ENCODE assay signal across 16 cellular contexts in genomic region chr1:154727409-154727808, GRCh38.
"Had no signal": no experiment of that assay in that cellular context is flagged by ENCODE, and none has a peak within 500 bp of the region (broad histone marks: within the 10 kb centered on the region; RNA-seq: fewer than 3 reads in every experiment).

No MANE protein-coding gene starts in this region.

- H3K4me3 Mint-ChIP-seq: activated B cell treated with CpG ODN at 0.5 μM for 24 hours; activated CD8-positive, alpha-beta T cell treated with anti-CD3 and anti-CD28 coated beads for 36 hours; activated naive CD8-positive, alpha-beta T cell treated with anti-CD3 and anti-CD28 coated beads for 36 hours; activated T-cell treated with anti-CD3 and anti-CD28 coated beads, Interleukin-2, amount 50 U/mL, for 72 hours; T-helper 17 cell had no signal

- H3K36me3 Mint-ChIP-seq: activated naive CD8-positive, alpha-beta T cell treated with anti-CD3 and anti-CD28 coated beads for 36 hours had no signal

- H3K27ac Mint-ChIP-seq: activated B cell treated with CpG ODN at 0.5 μM for 24 hours; activated CD8-positive, alpha-beta T cell treated with anti-CD3 and anti-CD28 coated beads for 36 hours; activated naive CD8-positive, alpha-beta T cell treated with anti-CD3 and anti-CD28 coated beads for 36 hours; activated T-cell treated with anti-CD3 and anti-CD28 coated beads, Interleukin-2, amount 50 U/mL, for 72 hours; T-helper 17 cell had no signal

- H3K27ac ChIP-seq: breast epithelium, pancreas had no signal

- H3K27me3 ChIP-seq: breast epithelium, pancreas had no signal

- ATAC-seq: activated CD8-positive, alpha-beta T cell treated with anti-CD3 and anti-CD28 coated beads for 36 hours; activated T-cell treated with anti-CD3 and anti-CD28 coated beads, Interleukin-2, amount 50 U/mL, for 72 hours; esophagus mucosa; pancreas; T-helper 17 cell had no signal

- H3K9me3 Mint-ChIP-seq: activated B cell treated with CpG ODN at 0.5 μM for 24 hours; activated CD8-positive, alpha-beta T cell treated with anti-CD3 and anti-CD28 coated beads for 36 hours; activated naive CD8-positive, alpha-beta T cell treated with anti-CD3 and anti-CD28 coated beads for 36 hours; activated T-cell treated with anti-CD3 and anti-CD28 coated beads, Interleukin-2, amount 50 U/mL, for 72 hours had no signal

- H3K9me3 ChIP-seq: breast epithelium, pancreas had no signal

- DNase-seq: activated B cell treated with CpG ODN at 0.5 μM for 24 hours; activated CD4-positive, alpha-beta T cell treated with anti-CD3 and anti-CD28 coated beads for 48 hours; activated CD8-positive, alpha-beta memory T cell treated with anti-CD3 and anti-CD28 coated beads, Interleukin-2, amount 50 U/mL, for 4 hours; activated CD8-positive, alpha-beta T cell treated with anti-CD3 and anti-CD28 coated beads for 36 hours; activated gamma-delta T cell treated with Interleukin-2 at 50 U/mL for 16 hours; activated naive CD8-positive, alpha-beta T cell treated with anti-CD3 and anti-CD28 coated beads for 36 hours; activated T-cell treated with anti-CD3 and anti-CD28 coated beads, Interleukin-2, amount 50 U/mL, for 72 hours; kidney glomerular epithelial cell; mesendoderm; pancreas; retina; stimulated activated CD4-positive, alpha-beta T cell treated with anti-CD3 and anti-CD28 coated beads, Interleukin-4, amount 100 ng/mL, for 24 hours; stimulated activated naive CD4-positive, alpha-beta T cell; T-helper 17 cell had no signal

- H3K4me3 ChIP-seq: breast epithelium, pancreas had no signal

- H3K4me1 Mint-ChIP-seq: activated B cell treated with CpG ODN at 0.5 μM for 24 hours had no signal

- H3K36me3 ChIP-seq: breast epithelium, pancreas had no signal

- H3K4me1 ChIP-seq: pancreas had no signal

- H3K27me3 Mint-ChIP-seq: activated CD8-positive, alpha-beta T cell treated with anti-CD3 and anti-CD28 coated beads for 36 hours had no signal
